ENCODE assay signal across 13 cellular contexts in genomic region chr6:32183030-32183429, GRCh38. TPM values are rescaled to one million over a fixed set of nuclear protein-coding genes. Genes with fewer than 3 reads are reported as not detected.
DNase-seq lines count a peak whose midpoint lies in the region; ATAC-seq and TF ChIP-seq lines count a peak whose summit lies in the region.
"Had no signal": no experiment of that assay in that cellular context is flagged by ENCODE, and none has a peak within 500 bp of the region (broad histone marks: within the 10 kb centered on the region; RNA-seq: fewer than 3 reads in every experiment).

No MANE protein-coding gene starts in this region.

- WGBS in gastroesophageal sphincter (ENCODE audit: low coverage in 1 of 2), 2 donors, result 80 to 89% methylated on average over 2 to 3 of the region's 3 CpGs

- intact Hi-C loops in gastrocnemius medialis (cut with DNase I; ENCODE audit: low total_unique reads), result no loop called here

- peaks cover 62 to 76% (median 71%) of the 10 kb centered on the region in 11 experiments for H3K36me3 ChIP-seq in BLaER1 treated with 17β-estradiol and CSF1 and Interleukin-3, amounts not matched to agents 10 nM and 100 nM
- peaks cover 0 to 68% of the 10 kb centered on the region in 2 donors for H3K36me3 ChIP-seq in gastroesophageal sphincter
- peaks cover 0 to 24% of the 10 kb centered on the region in 2 donors for H3K36me3 ChIP-seq in gastrocnemius medialis
- H3K36me3 ChIP-seq: ovary had no signal

- H3K27ac ChIP-seq in BLaER1 treated with 17β-estradiol and CSF1 and Interleukin-3, amounts not matched to agents 10 nM and 100 nM, result peak overlapping the region in 5 of 11 experiments; percentile 12 to 38 (median 37); a peak in 6 of 22 replicates
- peak overlapping the region in 3 of 4 donors; percentile 64 to 99 (median 97) for H3K27ac ChIP-seq in gastroesophageal sphincter
- peak overlapping the region; percentile 62 to 99 (median 83) for H3K27ac ChIP-seq in gastrocnemius medialis

- no peaks in the 10 kb centered on the region for H3K9me3 ChIP-seq in BLaER1 treated with 17β-estradiol and CSF1 and Interleukin-3, amounts not matched to agents 10 nM and 100 nM (replicated peaks in 1 of 11)
- H3K9me3 ChIP-seq in gastroesophageal sphincter (no peaks in the 10 kb centered on the region), gastrocnemius medialis (no peaks in the 10 kb centered on the region)
- H3K9me3 ChIP-seq: ovary had no signal

- peak overlapping the region in 10 of 11 experiments; percentile 7 to 66 (median 36); a peak in 16 of 22 replicates for H3K9ac ChIP-seq in BLaER1 treated with 17β-estradiol and CSF1 and Interleukin-3, amounts not matched to agents 10 nM and 100 nM

- in situ Hi-C loops in gastrocnemius medialis (cut with MboI; ENCODE audit: low sequenced_read_pairs in 4 of 4), result loop anchor here in 3 of 4 donors (25.0 kb wide), 6 partner anchors 221 to 1571 kb away; partner anchors contain the start of genes BRD2 (in 3 of the 3), HLA-DMA (in 3 of the 3), APOM (in 2 of the 3) and BAG6 (in 2 of the 3)

- no peak for DNase-seq in HFFc6
- no peak for DNase-seq in gastrocnemius medialis
- DNase-seq in NCI-H524 treated with DMSO at 0.1 percent for 48 hours (lab: John Stamatoyannopoulos, UW), result no peak
- no peak for DNase-seq in NOMO-1 treated with DMSO at 0.1 percent for 48 hours (lab: John Stamatoyannopoulos, UW; ENCODE audit: unreplicated experiment)
- DNase-seq in DMS 273 treated with DMSO at 0.1 percent for 48 hours (lab: John Stamatoyannopoulos, UW), result no peak
- DNase-seq: activated gamma-delta T cell, cerebellar nuclear complex, NCI-H1694, NCI-H510A, T-helper 1 cell had no signal

- H3K4me2 ChIP-seq in BLaER1 treated with 17β-estradiol and CSF1 and Interleukin-3, amounts not matched to agents 10 nM and 100 nM, result peak overlapping the region in 3 of 11 experiments; percentile 20 to 95 (median 46); a peak in 5 of 22 replicates

- H3K4me1 ChIP-seq in BLaER1 treated with 17β-estradiol and CSF1 and Interleukin-3, amounts not matched to agents 10 nM and 100 nM, result peaks cover 37 to 82% (median 60%) of the 10 kb centered on the region in 10 experiments
- H3K4me1 ChIP-seq in gastroesophageal sphincter (peaks cover 0 to 85% (median 47%) of the 10 kb centered on the region in 3 donors), gastrocnemius medialis (peaks cover 31 to 51% of the 10 kb centered on the region in 2 donors)

- no peak overlapping the region for H3K4me3 ChIP-seq in BLaER1 treated with 17β-estradiol and CSF1 and Interleukin-3, amounts not matched to agents 10 nM and 100 nM
- H3K4me3 ChIP-seq in gastroesophageal sphincter (no peak overlapping the region), gastrocnemius medialis (no peak overlapping the region)
- H3K4me3 ChIP-seq: ovary had no signal

- ATAC-seq in gastroesophageal sphincter, result no peak
- no peak for ATAC-seq in gastrocnemius medialis

- H4K20me1 ChIP-seq in BLaER1 treated with 17β-estradiol and CSF1 and Interleukin-3, amounts not matched to agents 10 nM and 100 nM, result peaks cover 0 to 33% (median 7%) of the 10 kb centered on the region in 11 experiments; a peak in 9 of 22 replicates

- TF ChIP-seq CTCF in HFFc6 (IDR thresholded peaks at IDR 0.05) (no peak), gastroesophageal sphincter (IDR thresholded peaks at IDR 0.05) (no peak), gastrocnemius medialis (IDR thresholded peaks at IDR 0.05 in 4 of 5, conservative IDR thresholded peaks at IDR 0.05 in 1 of 5) (no peak)

- H3K27ac Mint-ChIP-seq in HFFc6, result peak overlapping the region; percentile 31; the same call in 1 of the 2 replicates

- no peak for TF ChIP-seq EP300 in gastroesophageal sphincter (IDR thresholded peaks at IDR 0.05)

- H3K36me3 Mint-ChIP-seq in HFFc6 (ENCODE audit: low read depth), result peaks cover 29% of the 10 kb centered on the region

- H3K4me3 Mint-ChIP-seq in HFFc6, result no peak overlapping the region

- TF ChIP-seq POLR2A in gastroesophageal sphincter (IDR thresholded peaks at IDR 0.05), result no peak
- no peak for TF ChIP-seq POLR2A in gastrocnemius medialis (IDR thresholded peaks at IDR 0.05)

- no peaks in the 10 kb centered on the region for H3K27me3 ChIP-seq in BLaER1 treated with 17β-estradiol and CSF1 and Interleukin-3, amounts not matched to agents 10 nM and 100 nM
- no peaks in the 10 kb centered on the region for H3K27me3 ChIP-seq in gastroesophageal sphincter
- no peaks in the 10 kb centered on the region for H3K27me3 ChIP-seq in gastrocnemius medialis
- H3K27me3 ChIP-seq: ovary had no signal

- H3K4me1 Mint-ChIP-seq in HFFc6 (ENCODE audit: low read depth), result peaks cover 52% of the 10 kb centered on the region

- peaks cover 4% of the 10 kb centered on the region for H3K27me3 Mint-ChIP-seq in HFFc6 (ENCODE audit: insufficient read depth)

- H3K9me3 Mint-ChIP-seq in HFFc6, result no peaks in the 10 kb centered on the region

RNA-seq across cellular contexts. Expression of gene AGER, which starts 1.0 kb away (rescaled TPM):
- total RNA-seq in HFFc6 (2021; fragmentation: NEBNext Ultra II Directional; extraction: Animal tissue kit (Norgen Biotek cat#: 25700)), result 1 to 10 TPM; 6.2 to 7.6 (median 6.5) TPM
- total RNA-seq in gastroesophageal sphincter, result 1 to 10 TPM; 1.4 to 2.3 (median 1.6) TPM
- total RNA-seq in gastrocnemius medialis, result 1 to 10 TPM in 1 of 4 donors, not detected in 3; 1.9 TPM

RNA-seq across cellular contexts. Expression of gene RNF5, which starts 4.8 kb away (rescaled TPM):
- total RNA-seq in HFFc6 (2021; fragmentation: NEBNext Ultra II Directional; extraction: Animal tissue kit (Norgen Biotek cat#: 25700)), result 10 to 100 TPM; 30.0 to 37.4 (median 34.7) TPM
- total RNA-seq in gastroesophageal sphincter, result 100 to 1,000 TPM in 1 of 4 donors, 10 to 100 TPM in 3; 78.8 to 101 (median 88.0) TPM
- 10 to 100 TPM; 54.6 to 98.3 (median 78.1) TPM for total RNA-seq in gastrocnemius medialis

RNA-seq across cellular contexts. Expression of gene PBX2, which starts 7.0 kb away (rescaled TPM):
- 10 to 100 TPM; 50.7 to 61.4 (median 56.2) TPM for total RNA-seq in HFFc6 (2021; fragmentation: NEBNext Ultra II Directional; extraction: Animal tissue kit (Norgen Biotek cat#: 25700))
- total RNA-seq in gastroesophageal sphincter (10 to 100 TPM; 42.9 to 70.1 (median 61.0) TPM), gastrocnemius medialis (10 to 100 TPM; 24.3 to 37.6 (median 33.6) TPM)

RNA-seq across cellular contexts. Expression of gene AGPAT1, which starts 7.1 kb away (rescaled TPM):
- total RNA-seq in HFFc6 (2021; fragmentation: NEBNext Ultra II Directional; extraction: Animal tissue kit (Norgen Biotek cat#: 25700)), result 100 to 1,000 TPM in 5 of 6 experiments, 10 to 100 TPM in 1; 88.8 to 114 (median 104) TPM
- total RNA-seq in gastroesophageal sphincter, result 10 to 100 TPM; 45.6 to 70.5 (median 54.6) TPM
- 10 to 100 TPM; 32.0 to 58.7 (median 42.0) TPM for total RNA-seq in gastrocnemius medialis

RNA-seq across cellular contexts. Expression of gene GPSM3, which starts 9.4 kb away (rescaled TPM):
- total RNA-seq in HFFc6 (2021; fragmentation: NEBNext Ultra II Directional; extraction: Animal tissue kit (Norgen Biotek cat#: 25700)), result 10 to 100 TPM in 1 of 6 experiments, 1 to 10 TPM in 5; 4.0 to 10.1 (median 7.6) TPM
- total RNA-seq in gastroesophageal sphincter (10 to 100 TPM in 2 of 4 donors, 1 to 10 TPM in 1, under 1 TPM in 1; 0.93 to 16.3 (median 9.0) TPM), gastrocnemius medialis (1 to 10 TPM in 3 of 4 donors, not detected in 1; 2.2 to 2.9 (median 2.3) TPM)
